13 cellular contexts compared by ENCODE assay signal in the genomic region with DNA sequence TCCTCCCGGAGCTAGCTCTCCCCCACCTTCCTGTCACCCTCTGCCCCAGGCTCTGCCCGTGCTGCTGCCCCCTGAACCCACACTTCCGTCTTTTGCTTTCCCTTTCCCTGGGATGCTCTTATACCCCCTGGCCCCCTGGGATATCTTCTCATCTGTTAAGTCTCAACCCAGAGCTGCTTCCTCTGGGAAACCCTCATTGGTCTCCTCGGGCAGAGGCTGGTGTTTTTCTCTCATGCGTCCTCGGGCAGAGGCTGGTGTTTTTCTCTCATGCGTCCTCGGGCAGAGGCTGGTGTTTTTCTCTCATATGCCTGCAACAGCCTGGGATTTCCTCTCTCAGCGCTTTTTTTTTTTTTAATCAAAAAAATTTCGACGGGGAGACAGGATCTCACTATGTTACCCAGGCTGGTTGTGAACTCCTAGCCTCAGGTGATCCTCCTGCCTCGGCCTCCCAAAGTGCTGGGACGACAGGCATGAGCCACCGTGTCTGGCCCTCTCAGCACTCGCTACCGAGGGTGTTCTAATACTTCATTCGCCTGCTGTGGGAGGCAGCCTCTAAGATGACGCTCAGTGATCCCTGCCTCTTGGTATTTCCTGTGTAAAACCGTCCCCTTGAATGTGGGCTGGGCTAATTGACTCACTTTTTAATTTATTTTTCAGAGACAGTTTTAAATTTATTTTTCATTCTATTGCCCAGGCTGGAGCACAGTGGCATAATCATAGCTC.
DNase-seq lines count a peak whose midpoint lies in the region; ATAC-seq and TF ChIP-seq lines count a peak whose summit lies in the region.
"Had no signal": no experiment of that assay in that cellular context is flagged by ENCODE, and none has a peak within 500 bp of the region (broad histone marks: within the 10 kb centered on the region; RNA-seq: fewer than 3 reads in every experiment).

No MANE protein-coding gene starts in this region.

- intact Hi-C loops in posterior vena cava (cut with DNase I) = no loop called here

- DNase-seq in AG08395 (ENCODE audit: low spot score) = peak; percentile 52
- peak; percentile 88 for DNase-seq in EL
- DNase-seq in amniotic epithelial cell (ENCODE audit: low read depth) = peak; percentile 90
- DNase-seq in foreskin fibroblast = peak; percentile 53 to 57
- DNase-seq in posterior vena cava (ENCODE audit: low spot score) = no peak
- DNase-seq in NCI-H1048 (lab: John Stamatoyannopoulos, UW) = no peak
- no peak for DNase-seq in amniotic stem cell (lab: John Stamatoyannopoulos, UW)
- DNase-seq: activated naive CD4-positive, alpha-beta T cell treated with anti-CD3 and anti-CD28 coated beads for 36 hours; CD4-positive, alpha-beta T cell; stimulated activated naive CD4-positive, alpha-beta T cell had no signal

- TF ChIP-seq CTCF in foreskin fibroblast (IDR thresholded peaks at IDR 0.05; ENCODE audit: low read depth, low read length) = no peak

- no peak for ATAC-seq in GM19328 (IDR thresholded peaks at IDR 0.05; ENCODE audit: unreplicated experiment)

- H3K4me3 ChIP-seq in foreskin fibroblast (ENCODE audit: low read depth in 1 of 2, low read length in 2 of 2) = no peak overlapping the region
- H3K4me3 ChIP-seq: HAP-1, lung had no signal

Comparison
In these comparisons a context has a peak if more than half of its experiments do, and no peak if none do; other contexts are left out.
1. DNase-seq: peak in AG08395 (single experiment), EL (single experiment), amniotic epithelial cell (single experiment) and foreskin fibroblast (2 of 2); none in posterior vena cava (single experiment), NCI-H1048 (single experiment) and amniotic stem cell (single experiment).